ENCODE assay signal across 19 cellular contexts in genomic region chr4:123170843-123171242, GRCh38.
DNase-seq lines count a peak whose midpoint lies in the region; ATAC-seq and TF ChIP-seq lines count a peak whose summit lies in the region.
"Had no signal": no experiment of that assay in that cellular context is flagged by ENCODE, and none has a peak within 500 bp of the region (broad histone marks: within the 10 kb centered on the region; RNA-seq: fewer than 3 reads in every experiment).

No MANE protein-coding gene starts in this region.

- H3K4me3 ChIP-seq in epithelial cell of esophagus (ENCODE audit: low read length) (no peak overlapping the region), osteoblast (ENCODE audit: insufficient read depth, low read length) (no peak overlapping the region)

- no peaks in the 10 kb centered on the region for H3K27me3 ChIP-seq in osteoblast (ENCODE audit: insufficient read depth, low read length)

- H3K36me3 Mint-ChIP-seq in immature natural killer cell, result peaks cover 0 to 11% (median 5%) of the 10 kb centered on the region in 3 donors
- H3K36me3 Mint-ChIP-seq in activated CD4-positive, alpha-beta T cell treated with anti-CD3 and anti-CD28 coated beads, Interleukin-2, amount 10 ng/mL, durations not matched to agents 24 days and 14 days (ENCODE audit: low read depth), result no peaks in the 10 kb centered on the region

- no peaks in the 10 kb centered on the region for H3K27me3 Mint-ChIP-seq in immature natural killer cell (ENCODE audit: low read depth in 3 of 3)
- H3K27me3 Mint-ChIP-seq in activated CD4-positive, alpha-beta T cell treated with anti-CD3 and anti-CD28 coated beads, Interleukin-2, amount 10 ng/mL, durations not matched to agents 24 days and 14 days, result no peaks in the 10 kb centered on the region
- H3K27me3 Mint-ChIP-seq: CD8-positive, alpha-beta memory T cell had no signal

- H3K4me3 Mint-ChIP-seq in immature natural killer cell, result no peak overlapping the region
- no peak overlapping the region for H3K4me3 Mint-ChIP-seq in activated CD4-positive, alpha-beta T cell treated with anti-CD3 and anti-CD28 coated beads, Interleukin-2, amount 10 ng/mL, durations not matched to agents 24 days and 14 days
- H3K4me3 Mint-ChIP-seq: CD8-positive, alpha-beta memory T cell had no signal

- H3K36me3 ChIP-seq in osteoblast (ENCODE audit: insufficient read depth, low read length), result no peaks in the 10 kb centered on the region

- H3K4me1 ChIP-seq in osteoblast (ENCODE audit: insufficient read depth, low read length), result no peaks in the 10 kb centered on the region

- H3K79me2 ChIP-seq in osteoblast (ENCODE audit: insufficient read depth, low read length), result no peaks in the 10 kb centered on the region

- TF ChIP-seq CTCF in epithelial cell of esophagus (IDR thresholded peaks at IDR 0.05; ENCODE audit: insufficient read depth, low read depth, low read length, missing control alignments) (no peak), osteoblast (IDR thresholded peaks at IDR 0.05; ENCODE audit: extremely low read depth, low read depth, low read length) (no peak)

- H3K9me3 Mint-ChIP-seq in immature natural killer cell, result no peaks in the 10 kb centered on the region
- H3K9me3 Mint-ChIP-seq in activated CD4-positive, alpha-beta T cell treated with anti-CD3 and anti-CD28 coated beads, Interleukin-2, amount 10 ng/mL, durations not matched to agents 24 days and 14 days, result no peaks in the 10 kb centered on the region

- no peak overlapping the region for H2AFZ ChIP-seq in osteoblast (ENCODE audit: low read length)

- peak; percentile 1 for DNase-seq in HCEC 1CT
- peak; percentile 83 for DNase-seq in LHCN-M2 (ENCODE audit: low read depth)
- peak; percentile 34 for DNase-seq in epithelial cell of esophagus (ENCODE audit: low read depth)
- peak; percentile 18 for DNase-seq in osteoblast (ENCODE audit: insufficient read length, low spot score, missing footprints)
- no peak for DNase-seq in immature natural killer cell
- DNase-seq in activated CD4-positive, alpha-beta T cell treated with anti-CD3 and anti-CD28 coated beads, Interleukin-2, amount 10 ng/mL, durations not matched to agents 24 days and 14 days, result no peak
- DNase-seq: Calu3; CD8-positive, alpha-beta memory T cell; DMS153; GDM1; Kasumi-1; NCI-H1092; NCI-H1436 treated with DMSO at 0.1 percent for 48 hours; NCI-H1930; NCI-H524 treated with DMSO at 0.1 percent for 48 hours; NCI-H82; Right ventricle myocardium superior had no signal

- intact Hi-C loops in activated CD4-positive, alpha-beta T cell treated with anti-CD3 and anti-CD28 coated beads, Interleukin-2, amount 10 ng/mL, durations not matched to agents 24 days and 14 days (cut with micrococcal nuclease), result no loop called here

- no peaks in the 10 kb centered on the region for H3K9me3 ChIP-seq in osteoblast (ENCODE audit: low read depth, low read length)

- H3K27ac Mint-ChIP-seq in immature natural killer cell, result no peak overlapping the region
- H3K27ac Mint-ChIP-seq in activated CD4-positive, alpha-beta T cell treated with anti-CD3 and anti-CD28 coated beads, Interleukin-2, amount 10 ng/mL, durations not matched to agents 24 days and 14 days, result no peak overlapping the region
- H3K27ac Mint-ChIP-seq: CD8-positive, alpha-beta memory T cell had no signal

- H3K4me1 Mint-ChIP-seq in immature natural killer cell, result no peaks in the 10 kb centered on the region
- no peaks in the 10 kb centered on the region for H3K4me1 Mint-ChIP-seq in activated CD4-positive, alpha-beta T cell treated with anti-CD3 and anti-CD28 coated beads, Interleukin-2, amount 10 ng/mL, durations not matched to agents 24 days and 14 days
- H3K4me1 Mint-ChIP-seq: CD8-positive, alpha-beta memory T cell had no signal

- ATAC-seq in GM21737 (IDR thresholded peaks at IDR 0.05; ENCODE audit: unreplicated experiment), result no peak

- H3K27ac ChIP-seq in osteoblast (ENCODE audit: low read depth, low read length), result no peak overlapping the region
- H3K27ac ChIP-seq: C4-2B had no signal

- H3K4me2 ChIP-seq in osteoblast (ENCODE audit: insufficient read depth, low read length), result no peak overlapping the region

- H4K20me1 ChIP-seq in osteoblast (ENCODE audit: insufficient read depth, low read length), result no peaks in the 10 kb centered on the region

Comparison
In these comparisons a context has a peak if more than half of its experiments do, and no peak if none do; other contexts are left out.
1. DNase-seq: peak in HCEC 1CT (single experiment), LHCN-M2 (single experiment), epithelial cell of esophagus (single experiment) and osteoblast (single experiment); none in immature natural killer cell (0 of 3) and activated CD4-positive, alpha-beta T cell treated with anti-CD3 and anti-CD28 coated beads, Interleukin-2, amount 10 ng/mL, durations not matched to agents 24 days and 14 days (single experiment).